ENCODE assay signal across 13 cellular contexts in the genomic region with DNA sequence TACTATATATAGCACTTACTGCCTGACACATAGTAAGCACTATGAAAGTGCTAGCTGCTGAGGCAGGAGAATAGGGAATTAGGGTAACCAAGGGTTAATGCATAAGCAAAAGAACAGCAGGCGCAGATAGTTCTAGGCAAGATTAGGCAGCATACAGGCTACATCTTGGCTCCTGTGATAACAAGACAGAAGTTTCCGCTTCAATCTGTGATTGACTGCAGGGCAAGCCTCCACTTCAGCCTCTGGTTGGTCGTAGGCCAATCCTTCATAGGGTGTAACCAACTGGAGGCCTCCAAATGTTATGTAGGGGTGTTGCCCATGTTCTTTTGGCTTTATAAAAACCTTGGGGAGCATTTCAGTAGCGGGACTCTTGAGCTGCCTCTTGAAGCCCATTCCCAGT. TPM values are rescaled to one million over a fixed set of nuclear protein-coding genes. Genes with fewer than 3 reads are reported as not detected.
A peak's percentile ranks its signal among the peaks of the same experiment; 100 is the strongest.
DNase-seq lines count a peak whose midpoint lies in the region; ATAC-seq and TF ChIP-seq lines count a peak whose summit lies in the region.
"Had no signal": no experiment of that assay in that cellular context is flagged by ENCODE, and none has a peak within 500 bp of the region (broad histone marks: within the 10 kb centered on the region; RNA-seq: fewer than 3 reads in every experiment).

No MANE protein-coding gene starts in this region.

- no peak overlapping the region for H4K91ac ChIP-seq in mesenchymal stem cell (ENCODE audit: low read length)

- no peak overlapping the region for H3K23ac ChIP-seq in mesenchymal stem cell (ENCODE audit: low read length in 2 of 2)

- no peak overlapping the region for H3K14ac ChIP-seq in mesenchymal stem cell (ENCODE audit: low read length in 2 of 2)

- no peak overlapping the region for H2BK15ac ChIP-seq in mesenchymal stem cell (ENCODE audit: low read depth, poor library complexity, severe bottlenecking)

- H3K36me3 ChIP-seq in mesenchymal stem cell (ENCODE audit: control insufficient read depth in 1 of 2, insufficient read depth in 2 of 2, low read depth in 1 of 2, low read length in 2 of 2), result no peaks in the 10 kb centered on the region
- H3K36me3 ChIP-seq in WERI-Rb-1, result no peaks in the 10 kb centered on the region
- H3K36me3 ChIP-seq: stomach had no signal

- H2BK12ac ChIP-seq in mesenchymal stem cell (ENCODE audit: low read length in 2 of 2), result no peak overlapping the region

- ATAC-seq in GM18511 (IDR thresholded peaks at IDR 0.05; ENCODE audit: unreplicated experiment), result no peak
- ATAC-seq in HG02870 (IDR thresholded peaks at IDR 0.05; ENCODE audit: unreplicated experiment), result no peak
- ATAC-seq: CD8-positive, alpha-beta T cell; Panc1 had no signal

- H3K27me3 ChIP-seq in mesenchymal stem cell (ENCODE audit: control insufficient read depth in 1 of 2, insufficient read depth in 1 of 2, low read length in 2 of 2), result peaks cover 0 to 10% of the 10 kb centered on the region in 2 experiments
- H3K27me3 ChIP-seq in WERI-Rb-1 (ENCODE audit: insufficient read depth, low read depth, severe bottlenecking), result no peaks in the 10 kb centered on the region

- H2AK5ac ChIP-seq in mesenchymal stem cell (ENCODE audit: low read length, severe bottlenecking), result no peak overlapping the region

- no peak overlapping the region for H3K18ac ChIP-seq in mesenchymal stem cell (ENCODE audit: low read depth in 1 of 2, low read length in 2 of 2)

- H3K4me1 ChIP-seq in mesenchymal stem cell (ENCODE audit: control insufficient read depth, insufficient read depth, low read depth, low read length), result no peaks in the 10 kb centered on the region

- no peak overlapping the region for H3K4me3 ChIP-seq in epithelial cell of esophagus (ENCODE audit: low read length)
- peak overlapping the region in 1 of 2 experiments; percentile 69 for H3K4me3 ChIP-seq in mesenchymal stem cell (ENCODE audit: insufficient read depth in 1 of 2, low read depth in 1 of 2, low read length in 2 of 2)
- no peak overlapping the region for H3K4me3 ChIP-seq in WERI-Rb-1 (ENCODE audit: low read depth, low read length)
- H3K4me3 ChIP-seq: stomach had no signal

- H3K27ac ChIP-seq in mesenchymal stem cell (ENCODE audit: low read length, poor library complexity, severe bottlenecking) (no peak overlapping the region), WERI-Rb-1 (no peak overlapping the region)
- H3K27ac ChIP-seq: stomach had no signal

- H3K9me3 ChIP-seq in mesenchymal stem cell (ENCODE audit: control insufficient read depth, low read length) (no peaks in the 10 kb centered on the region), WERI-Rb-1 (ENCODE audit: severe bottlenecking) (no peaks in the 10 kb centered on the region)

- H3K4me2 ChIP-seq in mesenchymal stem cell (ENCODE audit: low read length, poor library complexity, severe bottlenecking), result no peak overlapping the region

- H3K4ac ChIP-seq in mesenchymal stem cell (ENCODE audit: low read depth in 1 of 2, low read length in 2 of 2), result no peak overlapping the region

- H2BK5ac ChIP-seq in mesenchymal stem cell (ENCODE audit: low read depth, low read length, poor library complexity, severe bottlenecking), result no peak overlapping the region

- no peak overlapping the region for H2BK120ac ChIP-seq in mesenchymal stem cell (ENCODE audit: low read depth, low read length)

- no peak for TF ChIP-seq CTCF in epithelial cell of esophagus (IDR thresholded peaks at IDR 0.05; ENCODE audit: insufficient read depth, low read depth, low read length, missing control alignments)
- no peak for TF ChIP-seq CTCF in WERI-Rb-1 (IDR thresholded peaks at IDR 0.05; ENCODE audit: low read depth, low read length)

- WGBS in mesenchymal stem cell, result 72% methylated on average over 3 of the region's 4 CpGs

- H3K9ac ChIP-seq in mesenchymal stem cell (ENCODE audit: low read length), result peak overlapping the region; percentile 67

- H2AFZ ChIP-seq in mesenchymal stem cell (ENCODE audit: low read depth, low read length), result peak overlapping the region; percentile 27

- H4K8ac ChIP-seq in mesenchymal stem cell (ENCODE audit: low read length), result no peak overlapping the region

- no peaks in the 10 kb centered on the region for H3K79me1 ChIP-seq in mesenchymal stem cell (replicated peaks; ENCODE audit: low read length, poor library complexity, severe bottlenecking)

- DNase-seq in D341Med (ENCODE audit: low spot score) (peak; percentile 36), NCI-H2227 (lab: John Stamatoyannopoulos, UW; ENCODE audit: unreplicated experiment) (peak; percentile 32), epithelial cell of esophagus (ENCODE audit: low read depth) (peak; percentile 42), mesenchymal stem cell (no peak), WERI-Rb-1 (no peak), RKO (ENCODE audit: low spot score) (no peak)
- DNase-seq: activated gamma-delta T cell treated with Interleukin-2 at 50 U/mL for 16 hours; CD8-positive, alpha-beta T cell; immature natural killer cell; stomach had no signal

RNA-seq across cellular contexts. Expression of a gene that starts 46.9 kb away (rescaled TPM):
- polyA plus RNA-seq in mesenchymal stem cell (2013, experiment 1 of 2), result 5.4 TPM
- polyA plus RNA-seq in mesenchymal stem cell (2013, experiment 2 of 2), result 6.1 TPM

RNA-seq across cellular contexts. Expression of a gene that starts 47.1 kb away (rescaled TPM):
- 11.2 TPM for polyA plus RNA-seq in mesenchymal stem cell (2013, experiment 1 of 2)
- polyA plus RNA-seq in mesenchymal stem cell (2013, experiment 2 of 2), result 12.5 TPM

Comparison
In these comparisons a context has a peak if more than half of its experiments do, and no peak if none do; other contexts are left out.
1. DNase-seq: peak in D341Med (single experiment), NCI-H2227 (single experiment) and epithelial cell of esophagus (single experiment); none in mesenchymal stem cell (single experiment), WERI-Rb-1 (single experiment) and RKO (single experiment).